In genomic region chr16:68267612-68268405, GRCh38 we compare ENCODE assay signal across 9 cellular contexts. TPM values are rescaled to one million over a fixed set of nuclear protein-coding genes. Genes with fewer than 3 reads are reported as not detected.
A peak's percentile ranks its signal among the peaks of the same experiment; 100 is the strongest.
DNase-seq lines count a peak whose midpoint lies in the region; ATAC-seq and TF ChIP-seq lines count a peak whose summit lies in the region.
"Had no signal": no experiment of that assay in that cellular context is flagged by ENCODE, and none has a peak within 500 bp of the region (broad histone marks: within the 10 kb centered on the region; RNA-seq: fewer than 3 reads in every experiment).

No MANE protein-coding gene starts in this region.

- H3K36me3 ChIP-seq in BLaER1 treated with 17β-estradiol and CSF1 and Interleukin-3, amounts not matched to agents 10 nM and 100 nM: peaks cover 30 to 60% (median 54%) of the 10 kb centered on the region in 11 experiments
- peaks cover 10% of the 10 kb centered on the region for H3K36me3 ChIP-seq in IMR-90 (ENCODE audit: control insufficient read depth, insufficient read depth, low read length)
- H3K36me3 ChIP-seq in brain microvascular endothelial cell (replicated peaks): no peaks in the 10 kb centered on the region

- H3K9me3 ChIP-seq in BLaER1 treated with 17β-estradiol and CSF1 and Interleukin-3, amounts not matched to agents 10 nM and 100 nM (replicated peaks in 1 of 11): no peaks in the 10 kb centered on the region
- H3K9me3 ChIP-seq in IMR-90 (ENCODE audit: control insufficient read depth, insufficient read depth, low read length): no peaks in the 10 kb centered on the region

- H4K8ac ChIP-seq in IMR-90 (ENCODE audit: low read depth in 2 of 2, low read length in 2 of 2): no peak overlapping the region

- TF ChIP-seq CTCF in IMR-90 (conservative IDR thresholded peaks at IDR 0.05; ENCODE audit: low read depth, low read length): no peak
- TF ChIP-seq CTCF in brain microvascular endothelial cell (IDR thresholded peaks at IDR 0.05; ENCODE audit: low read depth, low read length, missing control alignments): no peak

- no peak overlapping the region for H2AK5ac ChIP-seq in IMR-90 (ENCODE audit: low read depth, low read length)

- no peak overlapping the region for H2BK20ac ChIP-seq in IMR-90 (ENCODE audit: low read depth, low read length)

- H2AFZ ChIP-seq in IMR-90 (replicated peaks; ENCODE audit: low read length, poor library complexity): no peak overlapping the region

- TF ChIP-seq RAD21 in IMR-90 (IDR thresholded peaks at IDR 0.05; ENCODE audit: low read length): no peak

- peak overlapping the region; percentile 37; the same call in 1 of the 2 replicates for H3K23ac ChIP-seq in IMR-90 (ENCODE audit: low read depth, low read length)

- H4K5ac ChIP-seq in IMR-90 (ENCODE audit: low read depth, low read length): no peak overlapping the region

- H2AK9ac ChIP-seq in IMR-90 (replicated peaks; ENCODE audit: low read depth, low read length, poor library complexity): no peak overlapping the region

- no TSS peak for BruUV-seq in IMR-90 (replicated peaks; lab: Mats Ljungman, UMichigan)

- H3K9ac ChIP-seq in BLaER1 treated with 17β-estradiol and CSF1 and Interleukin-3, amounts not matched to agents 10 nM and 100 nM: peak overlapping the region in 4 of 11 experiments; percentile 14 to 46 (median 44); a peak in 5 of 22 replicates
- H3K9ac ChIP-seq in IMR-90 (ENCODE audit: low read depth, low read length): no peak overlapping the region

- peaks cover 21 to 73% of the 10 kb centered on the region in 2 experiments; a peak in 3 of 4 replicates for H3K79me1 ChIP-seq in IMR-90 (ENCODE audit: low read depth in 1 of 2, low read length in 2 of 2)

- H3K4me3 ChIP-seq in BLaER1 treated with 17β-estradiol and CSF1 and Interleukin-3, amounts not matched to agents 10 nM and 100 nM: no peak overlapping the region
- H3K4me3 ChIP-seq in IMR-90 (ENCODE audit: insufficient read depth, low read depth, low read length): no peak overlapping the region
- H3K4me3 ChIP-seq in brain microvascular endothelial cell (ENCODE audit: low read depth, low read length): no peak overlapping the region

- peaks cover 15% of the 10 kb centered on the region; the same call in 1 of the 2 replicates for H3K9me1 ChIP-seq in IMR-90 (ENCODE audit: insufficient read depth, low read length)

- no peak overlapping the region for H3K56ac ChIP-seq in IMR-90 (ENCODE audit: extremely low read depth, insufficient read depth, low read length)

- intact Hi-C loops in IMR-90 (cut with micrococcal nuclease): loop anchor here (2.0 to 5.0 kb wide), 2 partner anchors 13 to 44 kb away; partner anchors contain the start of genes PRMT7 and SLC7A6OS

- DNase-seq in IMR-90: no peak
- DNase-seq in dermis blood vessel endothelial cell: peak; percentile 37
- DNase-seq in NK-92 treated with Interleukin-12 subunit alpha and Interleukin-12 subunit beta, amount 100 ng/mL, for 24 hours (lab: John Stamatoyannopoulos, UW): no peak
- no peak for DNase-seq in ACHN
- DNase-seq in brain microvascular endothelial cell: no peak
- DNase-seq: foreskin fibroblast, GDM1, nucleus accumbens had no signal

- no peak overlapping the region for H4K91ac ChIP-seq in IMR-90 (ENCODE audit: insufficient read depth, low read depth, low read length)

- H3K27ac ChIP-seq in BLaER1 treated with 17β-estradiol and CSF1 and Interleukin-3, amounts not matched to agents 10 nM and 100 nM: peak overlapping the region in 2 of 11 experiments; percentile 2 to 36; a peak in 2 of 22 replicates
- no peak overlapping the region for H3K27ac ChIP-seq in IMR-90 (ENCODE audit: insufficient read depth, low read length)
- no peak overlapping the region for H3K27ac ChIP-seq in brain microvascular endothelial cell

- peaks cover 5 to 82% (median 65%) of the 10 kb centered on the region in 11 experiments; a peak in 20 of 22 replicates for H4K20me1 ChIP-seq in BLaER1 treated with 17β-estradiol and CSF1 and Interleukin-3, amounts not matched to agents 10 nM and 100 nM
- peaks cover 58% of the 10 kb centered on the region for H4K20me1 ChIP-seq in IMR-90 (ENCODE audit: insufficient read depth, low read length)

- H2BK15ac ChIP-seq in IMR-90 (ENCODE audit: low read depth, low read length): no peak overlapping the region

- H3K4me1 ChIP-seq in BLaER1 treated with 17β-estradiol and CSF1 and Interleukin-3, amounts not matched to agents 10 nM and 100 nM: peaks cover 25 to 55% (median 50%) of the 10 kb centered on the region in 10 experiments
- H3K4me1 ChIP-seq in IMR-90 (ENCODE audit: control insufficient read depth, insufficient read depth, low read length): peaks cover 12% of the 10 kb centered on the region

- no peaks in the 10 kb centered on the region for H3K27me3 ChIP-seq in BLaER1 treated with 17β-estradiol and CSF1 and Interleukin-3, amounts not matched to agents 10 nM and 100 nM
- H3K27me3 ChIP-seq in IMR-90 (ENCODE audit: control insufficient read depth, insufficient read depth, low read length) (no peaks in the 10 kb centered on the region), brain microvascular endothelial cell (replicated peaks) (no peaks in the 10 kb centered on the region)

- POLR2A ChIA-PET in IMR-90 (lab: Charles Lee; ENCODE audit: unreplicated experiment): no interaction called here

- peak overlapping the region in 10 of 11 experiments; percentile 7 to 94 (median 86); a peak in 18 of 22 replicates for H3K4me2 ChIP-seq in BLaER1 treated with 17β-estradiol and CSF1 and Interleukin-3, amounts not matched to agents 10 nM and 100 nM
- H3K4me2 ChIP-seq in IMR-90 (ENCODE audit: low read depth, low read length): peak overlapping the region; percentile 0; the same call in 1 of the 2 replicates

- no peak overlapping the region for H3K4ac ChIP-seq in IMR-90 (ENCODE audit: low read depth, low read length)

- ATAC-seq in IMR-90 (ENCODE audit: low read depth): no peak

- no peak for TF ChIP-seq POLR2A in IMR-90 (IDR thresholded peaks at IDR 0.05; ENCODE audit: low read depth, low read length)

- H3K14ac ChIP-seq in IMR-90 (replicated peaks; ENCODE audit: low read depth, low read length): no peak overlapping the region

- in situ Hi-C loops in IMR-90 (cut with MboI; ENCODE audit: low sequenced_read_pairs): no loop called here
- in situ Hi-C loops in ACHN (cut with HindIII; ENCODE audit: low pct_ligation_motif_present, low pct_unique_long_range_greater_than_20kb, low sequenced_read_pairs): no loop called here
- in situ Hi-C loops in brain microvascular endothelial cell (cut with HindIII; ENCODE audit: low pct_ligation_motif_present, low sequenced_read_pairs): no loop called here

- H2BK5ac ChIP-seq in IMR-90 (ENCODE audit: low read depth, low read length, poor library complexity, severe bottlenecking): no peak overlapping the region

- WGBS in IMR-90 (ENCODE audit: extremely low coverage in 2 of 2, insufficient read length in 1 of 2), 2 experiments: 42% methylated on average over 2 of the region's 6 CpGs; no CpG with 5 or more reads in 1 of the 2 experiments

- CTCF ChIA-PET in IMR-90 (lab: Yijun Ruan, JAX): no interaction called here

- dilution Hi-C loops in IMR-90 (cut with HindIII; ENCODE audit: low sequenced_read_pairs, unreplicated experiment): no loop called here

- H3K18ac ChIP-seq in IMR-90 (ENCODE audit: low read depth, low read length): no peak overlapping the region

- H2BK120ac ChIP-seq in IMR-90 (ENCODE audit: low read depth, low read length): no peak overlapping the region

TF ChIP-seq in IMR-90, 13 proteins besides CTCF, POLR2A, EP300 and RAD21 (continues in another document):
- TF ChIP-seq, protein P1, sequence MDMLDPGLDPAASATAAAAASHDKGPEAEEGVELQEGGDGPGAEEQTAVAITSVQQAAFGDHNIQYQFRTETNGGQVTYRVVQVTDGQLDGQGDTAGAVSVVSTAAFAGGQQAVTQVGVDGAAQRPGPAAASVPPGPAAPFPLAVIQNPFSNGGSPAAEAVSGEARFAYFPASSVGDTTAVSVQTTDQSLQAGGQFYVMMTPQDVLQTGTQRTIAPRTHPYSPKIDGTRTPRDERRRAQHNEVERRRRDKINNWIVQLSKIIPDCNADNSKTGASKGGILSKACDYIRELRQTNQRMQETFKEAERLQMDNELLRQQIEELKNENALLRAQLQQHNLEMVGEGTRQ (IDR thresholded peaks at IDR 0.05; ENCODE audit: low read depth, low read length): no peak
- TF ChIP-seq MXI1 (IDR thresholded peaks at IDR 0.05; ENCODE audit: borderline replicate concordance, low read depth, low read length) (no peak), CHD1 (IDR thresholded peaks at IDR 0.05; ENCODE audit: low read depth, low read length) (no peak), FOS (IDR thresholded peaks at IDR 0.05; ENCODE audit: low read depth, low read length) (no peak), CEBPB (IDR thresholded peaks at IDR 0.05; ENCODE audit: low read depth, low read length) (no peak), NFE2L2 (IDR thresholded peaks at IDR 0.05; ENCODE audit: low read depth, low read length) (no peak), MAZ (IDR thresholded peaks at IDR 0.05; ENCODE audit: borderline replicate concordance, low read depth, low read length) (no peak)

RNA-seq across cellular contexts. Expression of gene SLC7A6, which starts 3.5 kb away (rescaled TPM):
- 25.0 and 29.4 TPM in 2 replicates for total RNA-seq in IMR-90 (2012; rRNA removed)
- polyA plus RNA-seq in IMR-90 (2012; rRNA removed): 32.6 and 36.1 TPM in 2 replicates
- polyA plus RNA-seq in IMR-90 (2012; cell fraction: cytosol; rRNA removed): 11.7 and 13.7 TPM in 2 replicates
- 134 and 224 TPM in 2 replicates for polyA plus RNA-seq in IMR-90 (2012; cell fraction: nucleus; rRNA removed; ENCODE audit: low replicate concordance)
- 17.4 and 31.1 TPM in 2 replicates for total RNA-seq in dermis blood vessel endothelial cell

RNA-seq across cellular contexts. Expression of gene PLA2G15, which starts 22.6 kb away (rescaled TPM):
- total RNA-seq in IMR-90 (2012; rRNA removed) (18.1 and 19.5 TPM in 2 replicates), dermis blood vessel endothelial cell (28.6 and 38.9 TPM in 2 replicates)
- polyA plus RNA-seq in IMR-90 (2012; rRNA removed): 31.7 and 34.4 TPM in 2 replicates
- 22.4 and 36.7 TPM in 2 replicates for polyA plus RNA-seq in IMR-90 (2012; cell fraction: cytosol; rRNA removed)
- polyA plus RNA-seq in IMR-90 (2012; cell fraction: nucleus; rRNA removed; ENCODE audit: low replicate concordance): 13.4 and 30.8 TPM in 2 replicates

RNA-seq across cellular contexts. Expression of gene ESRP2, which starts 31.9 kb away (rescaled TPM):
- under 0.01 TPM in 1 of 2 replicates, not detected in the other for total RNA-seq in IMR-90 (2012; rRNA removed)
- 0.07 and 0.14 TPM in 2 replicates for polyA plus RNA-seq in IMR-90 (2012; rRNA removed)
- 0.07 TPM in 1 of 2 replicates, not detected in the other for polyA plus RNA-seq in IMR-90 (2012; cell fraction: cytosol; rRNA removed)
- 0.32 and 0.53 TPM in 2 replicates for polyA plus RNA-seq in IMR-90 (2012; cell fraction: nucleus; rRNA removed; ENCODE audit: low replicate concordance)
- 3.6 and 4.1 TPM in 2 replicates for total RNA-seq in dermis blood vessel endothelial cell

RNA-seq across cellular contexts. Expression of gene SLC7A6OS, which starts 42.9 kb away (rescaled TPM):
- total RNA-seq in IMR-90 (2012; rRNA removed) (8.4 and 10.3 TPM in 2 replicates), dermis blood vessel endothelial cell (13.3 and 15.5 TPM in 2 replicates)
- 5.6 and 6.8 TPM in 2 replicates for polyA plus RNA-seq in IMR-90 (2012; rRNA removed)
- 2.5 and 3.5 TPM in 2 replicates for polyA plus RNA-seq in IMR-90 (2012; cell fraction: cytosol; rRNA removed)
- 7.7 and 20.7 TPM in 2 replicates for polyA plus RNA-seq in IMR-90 (2012; cell fraction: nucleus; rRNA removed; ENCODE audit: low replicate concordance)

RNA-seq across cellular contexts. Expression of gene PRMT7, which starts 43.0 kb away (rescaled TPM):
- total RNA-seq in IMR-90 (2012; rRNA removed): 65.5 and 68.6 TPM in 2 replicates
- 61.0 and 63.1 TPM in 2 replicates for polyA plus RNA-seq in IMR-90 (2012; rRNA removed)
- polyA plus RNA-seq in IMR-90 (2012; cell fraction: cytosol; rRNA removed): 31.0 and 38.2 TPM in 2 replicates
- 269 and 469 TPM in 2 replicates for polyA plus RNA-seq in IMR-90 (2012; cell fraction: nucleus; rRNA removed; ENCODE audit: low replicate concordance)
- total RNA-seq in dermis blood vessel endothelial cell: 50.0 and 54.4 TPM in 2 replicates
